Comparison of ENCODE assay signal across 9 cellular contexts in the genomic region with DNA sequence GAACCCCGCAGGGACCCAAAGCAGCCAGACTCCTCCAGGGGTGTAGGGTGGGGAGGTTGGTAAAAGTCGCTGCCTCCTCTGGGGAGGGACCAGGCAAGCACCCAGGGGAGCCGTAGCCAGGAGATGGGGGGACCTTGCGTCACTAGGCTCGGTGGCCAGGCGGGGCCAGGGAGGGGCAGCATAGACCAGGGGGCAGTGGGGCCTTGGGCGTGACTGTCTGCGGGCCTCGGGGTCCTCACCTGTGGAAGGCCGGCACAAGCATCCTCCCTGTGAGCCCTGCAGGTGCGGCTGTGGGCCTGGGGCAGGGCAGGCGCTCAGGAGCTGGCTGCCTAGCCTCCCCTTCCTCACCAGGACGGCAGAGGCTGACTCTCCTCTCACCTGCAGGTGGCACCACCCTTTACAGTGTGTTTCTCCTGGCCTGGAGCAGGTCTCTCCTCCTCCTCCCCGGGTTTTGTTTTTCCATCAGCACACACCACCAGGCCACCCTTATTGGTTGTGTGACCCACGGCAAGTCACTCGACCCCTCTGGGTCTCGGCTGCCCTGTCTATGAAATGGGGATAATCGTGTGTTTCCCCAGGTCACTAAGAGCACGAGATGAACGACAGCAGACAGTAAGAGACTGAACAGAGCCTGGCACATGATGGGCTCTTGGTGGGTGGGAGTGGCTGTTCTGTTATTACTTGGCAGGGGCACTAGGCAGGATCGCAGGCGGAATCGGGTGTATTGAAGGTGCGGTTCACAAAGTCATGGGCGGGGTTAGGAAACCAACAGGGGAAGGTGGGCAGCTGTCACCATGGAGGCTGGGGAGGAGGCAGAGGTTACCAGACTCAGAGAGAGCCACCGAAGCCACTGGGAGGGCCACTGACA. TPM values are rescaled to one million over a fixed set of nuclear protein-coding genes. Genes with fewer than 3 reads are reported as not detected.
DNase-seq lines count a peak whose midpoint lies in the region; ATAC-seq and TF ChIP-seq lines count a peak whose summit lies in the region.
"Had no signal": no experiment of that assay in that cellular context is flagged by ENCODE, and none has a peak within 500 bp of the region (broad histone marks: within the 10 kb centered on the region; RNA-seq: fewer than 3 reads in every experiment).

No MANE protein-coding gene starts in this region.

- H3K36me3 Mint-ChIP-seq in glutamatergic neuron (ENCODE audit: unreplicated experiment), result no peaks in the 10 kb centered on the region
- H3K36me3 Mint-ChIP-seq: activated naive CD8-positive, alpha-beta T cell treated with anti-CD3 and anti-CD28 coated beads, Interleukin-2, amount 10 ng/mL, durations not matched to agents 7 days and 5 days had no signal

- no peak for DNase-seq in AG04450 (ENCODE audit: low read depth, low spot score)
- no peak for DNase-seq in Panc1 (ENCODE audit: low read depth, low spot score)
- DNase-seq in glutamatergic neuron, result no peak
- no peak for DNase-seq in NCI-H187 (lab: John Stamatoyannopoulos, UW)
- no peak for DNase-seq in stimulated activated naive CD8-positive, alpha-beta T cell treated with anti-CD3 and anti-CD28 coated beads, Interleukin-15, Interleukin-2, amounts not matched to agents 100 U/mL and 50 U/mL, for 24 hours
- DNase-seq in foreskin melanocyte, result no peak
- DNase-seq: activated naive CD8-positive, alpha-beta T cell treated with anti-CD3 and anti-CD28 coated beads, Interleukin-2, amount 10 ng/mL, durations not matched to agents 7 days and 5 days had no signal

- H3K27ac ChIP-seq in AG04450 (ENCODE audit: low read depth, low read length) (no peak overlapping the region), Panc1 (ENCODE audit: low read length) (peak overlapping the region; percentile 72; the same call in 1 of the 2 replicates)

- no peak overlapping the region for H3K4me3 Mint-ChIP-seq in glutamatergic neuron (ENCODE audit: unreplicated experiment)
- H3K4me3 Mint-ChIP-seq: activated naive CD8-positive, alpha-beta T cell treated with anti-CD3 and anti-CD28 coated beads, Interleukin-2, amount 10 ng/mL, durations not matched to agents 7 days and 5 days had no signal

- no peaks in the 10 kb centered on the region for H3K27me3 Mint-ChIP-seq in glutamatergic neuron (ENCODE audit: unreplicated experiment)
- H3K27me3 Mint-ChIP-seq: activated naive CD8-positive, alpha-beta T cell treated with anti-CD3 and anti-CD28 coated beads, Interleukin-2, amount 10 ng/mL, durations not matched to agents 7 days and 5 days had no signal

- no TSS peak for BruUV-seq in Panc1 (replicated peaks; lab: Mats Ljungman, UMichigan)

- peaks cover 2% of the 10 kb centered on the region for H3K9me3 Mint-ChIP-seq in glutamatergic neuron (ENCODE audit: unreplicated experiment)
- H3K9me3 Mint-ChIP-seq: activated naive CD8-positive, alpha-beta T cell treated with anti-CD3 and anti-CD28 coated beads, Interleukin-2, amount 10 ng/mL, durations not matched to agents 7 days and 5 days had no signal

- ATAC-seq in Panc1, result peak; percentile 67
- ATAC-seq in stimulated activated naive CD8-positive, alpha-beta T cell treated with anti-CD3 and anti-CD28 coated beads, Interleukin-15, Interleukin-2, amounts not matched to agents 100 U/mL and 50 U/mL, for 24 hours, result no peak
- ATAC-seq in GM21786 (IDR thresholded peaks at IDR 0.05; ENCODE audit: unreplicated experiment), result no peak

- in situ Hi-C loops in Panc1 (cut with HindIII; ENCODE audit: low pct_unique_long_range_greater_than_20kb, low sequenced_read_pairs), result no loop called here

- H3K27me3 ChIP-seq in AG04450 (ENCODE audit: control insufficient read depth, insufficient read depth, low read length), result peaks cover 22% of the 10 kb centered on the region
- H3K27me3 ChIP-seq in Panc1 (ENCODE audit: control insufficient read depth, insufficient read depth, low read length), result no peaks in the 10 kb centered on the region

- peak; percentile 12; the same call in 1 of the 2 replicates for TF ChIP-seq CTCF in AG04450 (IDR thresholded peaks at IDR 0.05; ENCODE audit: low read depth, low read length)
- TF ChIP-seq CTCF in GM12875 (IDR thresholded peaks at IDR 0.05; ENCODE audit: borderline replicate concordance, insufficient read depth, low read depth, low read length), result peak; percentile 49
- peak; percentile 88 for TF ChIP-seq CTCF in Panc1 (IDR thresholded peaks at IDR 0.05)
- peak; percentile 12 for TF ChIP-seq CTCF in glutamatergic neuron (IDR thresholded peaks at IDR 0.05; ENCODE audit: partially characterized antibody, unreplicated experiment)

- peak overlapping the region; percentile 5 for H3K27ac Mint-ChIP-seq in glutamatergic neuron (ENCODE audit: unreplicated experiment)
- H3K27ac Mint-ChIP-seq: activated naive CD8-positive, alpha-beta T cell treated with anti-CD3 and anti-CD28 coated beads, Interleukin-2, amount 10 ng/mL, durations not matched to agents 7 days and 5 days had no signal

- H3K36me3 ChIP-seq in Panc1 (ENCODE audit: control insufficient read depth, insufficient read depth, low read length), result no peaks in the 10 kb centered on the region

- POLR2A ChIA-PET in AG04450 (lab: Yijun Ruan, JAX) (no interaction called here), Panc1 (lab: Charles Lee) (no interaction called here)

- H3K4me3 ChIP-seq in AG04450 (ENCODE audit: low read depth, low read length) (no peak overlapping the region), GM12875 (ENCODE audit: low read depth, low read length) (no peak overlapping the region), Panc1 (ENCODE audit: low read depth in 2 of 2, low read length in 2 of 2) (no peak overlapping the region)

- peaks cover 21% of the 10 kb centered on the region for H3K4me1 Mint-ChIP-seq in glutamatergic neuron (ENCODE audit: low read depth, unreplicated experiment)

- H3K9me3 ChIP-seq in AG04450 (ENCODE audit: control insufficient read depth, insufficient read depth, low read length), result no peaks in the 10 kb centered on the region; the same call in 1 of the 2 replicates
- H3K9me3 ChIP-seq in Panc1 (ENCODE audit: control insufficient read depth, insufficient read depth, low read depth, low read length), result no peaks in the 10 kb centered on the region

- CTCF ChIA-PET in AG04450 (lab: Charles Lee) (no interaction called here), Panc1 (lab: Charles Lee) (interaction anchor here (0.9 kb wide), 1 partner anchor 90 kb away, joined by 4 read pairs; no protein-coding TSS in a partner anchor)

- intact Hi-C loops in Panc1 (cut with micrococcal nuclease; ENCODE audit: unreplicated experiment), result loop anchor here (5.0 kb wide), 1 partner anchor 64 kb away; no protein-coding TSS in a partner anchor

- H3K4me1 ChIP-seq in Panc1 (ENCODE audit: control insufficient read depth, insufficient read depth, low read length), result peaks cover 50% of the 10 kb centered on the region

RNA-seq across cellular contexts. Expression of a gene that starts 52.7 kb away (rescaled TPM):
- 0.17 and 0.33 TPM in 2 replicates for polyA plus RNA-seq in AG04450 (2011; rRNA removed)
- 0.13 and 0.46 TPM in 2 replicates for polyA minus RNA-seq in AG04450 (2011; rRNA and poly(A)+ RNA removed)
- total RNA-seq in Panc1 (2021; ENCODE audit: unreplicated experiment) (0.51 TPM), glutamatergic neuron (ENCODE audit: unreplicated experiment) (3.7 TPM)
- polyA plus RNA-seq in Panc1 (2012; ENCODE audit: insufficient read length), result 1.9 TPM
- total RNA-seq: activated naive CD8-positive, alpha-beta T cell treated with anti-CD3 and anti-CD28 coated beads, Interleukin-2, amount 10 ng/mL, durations not matched to agents 7 days and 5 days had no signal

Comparison
In these comparisons a context has a peak if more than half of its experiments do, and no peak if none do; other contexts are left out.
1. CTCF ChIP-seq: peak in every context shown above with its lines; median percentile 88 in Panc1; 49 in GM12875; 12 in AG04450; 12 in glutamatergic neuron.